Comparison of ENCODE assay signal across 9 cellular contexts in genomic region chr10:93072225-93072712, GRCh38. TPM values are rescaled to one million over a fixed set of nuclear protein-coding genes. Genes with fewer than 3 reads are reported as not detected.
A peak's percentile ranks its signal among the peaks of the same experiment; 100 is the strongest.
DNase-seq lines count a peak whose midpoint lies in the region; ATAC-seq and TF ChIP-seq lines count a peak whose summit lies in the region.
"Had no signal": no experiment of that assay in that cellular context is flagged by ENCODE, and none has a peak within 500 bp of the region (broad histone marks: within the 10 kb centered on the region; RNA-seq: fewer than 3 reads in every experiment).

No MANE protein-coding gene starts in this region.

- no peaks in the 10 kb centered on the region for H3K9me2 ChIP-seq in OCI-LY7 (ENCODE audit: insufficient read depth, low read length)
- no peaks in the 10 kb centered on the region for H3K9me2 ChIP-seq in Karpas-422 (replicated peaks; ENCODE audit: insufficient read depth, low read length)

- peaks cover 44% of the 10 kb centered on the region for H3K4me1 Mint-ChIP-seq in activated B cell treated with CpG ODN at 0.5 μM for 24 hours

- no peaks in the 10 kb centered on the region for H3K9me3 ChIP-seq in HUES48 (ENCODE audit: control insufficient read depth, insufficient read depth, low read length)
- no peaks in the 10 kb centered on the region for H3K9me3 ChIP-seq in skeletal muscle tissue (ENCODE audit: control insufficient read depth in 3 of 3, low read length in 3 of 3)
- no peaks in the 10 kb centered on the region for H3K9me3 ChIP-seq in OCI-LY7 (ENCODE audit: low read length)
- no peaks in the 10 kb centered on the region for H3K9me3 ChIP-seq in Karpas-422 (ENCODE audit: low read length)

- CTCF ChIA-PET in activated B cell treated with CpG ODN at 0.5 μM for 24 hours (lab: Charles Lee) (no interaction called here), OCI-LY7 (lab: Charles Lee; ENCODE audit: unreplicated experiment) (interaction anchor here (0.6 kb wide), 1 partner anchor 44 kb away, joined by 3 read pairs; no protein-coding TSS in a partner anchor)

- no peaks in the 10 kb centered on the region for H3K9me3 Mint-ChIP-seq in activated B cell treated with CpG ODN at 0.5 μM for 24 hours

- peaks cover 77% of the 10 kb centered on the region for H3K27me3 Mint-ChIP-seq in activated B cell treated with CpG ODN at 0.5 μM for 24 hours

- H2AFZ ChIP-seq in OCI-LY7 (ENCODE audit: low read length) (no peak overlapping the region), Karpas-422 (ENCODE audit: low read length) (no peak overlapping the region)

- H3K9ac ChIP-seq in HUES48 (ENCODE audit: low read depth, low read length), result no peak overlapping the region
- H3K9ac ChIP-seq in skeletal muscle tissue (ENCODE audit: low read depth in 1 of 3, low read length in 3 of 3), result peak overlapping the region in 2 of 3 donors; percentile 48 to 54
- H3K9ac ChIP-seq in Karpas-422 (ENCODE audit: low read length), result no peak overlapping the region

- no peak overlapping the region for H3K27ac ChIP-seq in HUES48 (ENCODE audit: low read depth, low read length)
- H3K27ac ChIP-seq in skeletal muscle tissue (ENCODE audit: low read depth, low read length), result no peak overlapping the region
- H3K27ac ChIP-seq in OCI-LY7 (ENCODE audit: low read depth, low read length, poor library complexity, severe bottlenecking), result no peak overlapping the region
- no peak overlapping the region for H3K27ac ChIP-seq in Karpas-422 (ENCODE audit: low read length)

- peak overlapping the region; percentile 77 for H3K4me3 Mint-ChIP-seq in activated B cell treated with CpG ODN at 0.5 μM for 24 hours

- H3K4me2 ChIP-seq in OCI-LY7 (ENCODE audit: low read length) (no peak overlapping the region), Karpas-422 (ENCODE audit: low read depth, low read length, poor library complexity, severe bottlenecking) (no peak overlapping the region)

- no peak for ATAC-seq in activated B cell treated with CpG ODN at 0.5 μM for 24 hours (ENCODE audit: low read depth)

- DNase-seq in activated B cell treated with CpG ODN at 0.5 μM for 24 hours (no peak), NCI-H1048 (lab: John Stamatoyannopoulos, UW) (no peak), OCI-LY7 (ENCODE audit: low spot score) (no peak), SW 1271 (lab: John Stamatoyannopoulos, UW) (no peak), Karpas-422 (no peak)

- intact Hi-C loops in activated B cell treated with CpG ODN at 0.5 μM for 24 hours (cut with micrococcal nuclease) (no loop called here), OCI-LY7 (cut with micrococcal nuclease; ENCODE audit: unreplicated experiment) (no loop called here)

- H3K27ac Mint-ChIP-seq in activated B cell treated with CpG ODN at 0.5 μM for 24 hours, result no peak overlapping the region

- no peaks in the 10 kb centered on the region for H4K20me1 ChIP-seq in OCI-LY7 (ENCODE audit: insufficient read depth, low read length)
- no peaks in the 10 kb centered on the region for H4K20me1 ChIP-seq in Karpas-422 (ENCODE audit: insufficient read depth, low read depth, low read length)

- H3K27me3 ChIP-seq in HUES48 (ENCODE audit: control insufficient read depth, insufficient read depth, low read length) (peaks cover 99% of the 10 kb centered on the region), skeletal muscle tissue (ENCODE audit: control insufficient read depth in 3 of 3, insufficient read depth in 3 of 3, low read length in 3 of 3) (peaks cover 79 to 92% (median 86%) of the 10 kb centered on the region in 3 donors), Karpas-422 (ENCODE audit: low read length) (no peaks in the 10 kb centered on the region)

- H3K4me3 ChIP-seq in HUES48 (ENCODE audit: low read depth, low read length) (peak overlapping the region; percentile 67), iPS-11a (ENCODE audit: low read depth, low read length) (peak overlapping the region; percentile 13), skeletal muscle tissue (ENCODE audit: low read length in 3 of 3) (peak overlapping the region; percentile 57 to 62 (median 58)), OCI-LY7 (ENCODE audit: low read depth, low read length, poor library complexity, severe bottlenecking) (no peak overlapping the region), Karpas-422 (ENCODE audit: low read length) (no peak overlapping the region)

- TF ChIP-seq CTCF in activated B cell treated with CpG ODN at 0.5 μM for 24 hours (IDR thresholded peaks at IDR 0.05) (no peak), OCI-LY7 (conservative IDR thresholded peaks at IDR 0.05; ENCODE audit: low read length) (no peak)

- H3K36me3 Mint-ChIP-seq in activated B cell treated with CpG ODN at 0.5 μM for 24 hours (ENCODE audit: low read depth), result no peaks in the 10 kb centered on the region

- no TSS peak for BruUV-seq in OCI-LY7 (replicated peaks; lab: Mats Ljungman, UMichigan)

- peaks cover 49% of the 10 kb centered on the region for H3K4me1 ChIP-seq in HUES48 (ENCODE audit: control insufficient read depth, insufficient read depth, low read length)
- H3K4me1 ChIP-seq in skeletal muscle tissue (ENCODE audit: control insufficient read depth in 3 of 3, insufficient read depth in 3 of 3, low read length in 3 of 3), result peaks cover 28 to 43% (median 33%) of the 10 kb centered on the region in 3 donors
- H3K4me1 ChIP-seq in OCI-LY7 (ENCODE audit: insufficient read depth, low read length, poor library complexity, severe bottlenecking), result no peaks in the 10 kb centered on the region
- peaks cover 4% of the 10 kb centered on the region for H3K4me1 ChIP-seq in Karpas-422 (ENCODE audit: low read length)

- H3K79me2 ChIP-seq in OCI-LY7 (ENCODE audit: insufficient read depth, low read depth, low read length) (no peaks in the 10 kb centered on the region), Karpas-422 (ENCODE audit: low read length) (no peaks in the 10 kb centered on the region)

- POLR2A ChIA-PET in activated B cell treated with CpG ODN at 0.5 μM for 24 hours (lab: Charles Lee), result no interaction called here
- POLR2A ChIA-PET in OCI-LY7 (lab: Charles Lee), result no interaction called here

- H3K36me3 ChIP-seq in HUES48 (ENCODE audit: control insufficient read depth, insufficient read depth, low read length) (peaks cover 9% of the 10 kb centered on the region), skeletal muscle tissue (ENCODE audit: control insufficient read depth in 3 of 3, insufficient read depth in 3 of 3, low read length in 3 of 3) (no peaks in the 10 kb centered on the region), OCI-LY7 (ENCODE audit: insufficient read depth, low read length) (no peaks in the 10 kb centered on the region), Karpas-422 (ENCODE audit: insufficient read depth, low read length) (no peaks in the 10 kb centered on the region)

RNA-seq across cellular contexts. Expression of gene CYP26A1, which starts 1.4 kb away (rescaled TPM):
- total RNA-seq in activated B cell treated with CpG ODN at 0.5 μM for 24 hours (0.13 TPM in 1 of 2 replicates, not detected in the other), skeletal muscle tissue (0.52 TPM), OCI-LY7 (2022) (not detected in 2 replicates)
- total RNA-seq in OCI-LY7 (2014; rRNA removed; shearing (Covaris generic)), result not detected in 2 replicates
- total RNA-seq in Karpas-422 (2014; rRNA removed; shearing (Covaris generic); ENCODE audit: low replicate concordance), result 0.29 TPM in 1 of 2 replicates, not detected in the other
- total RNA-seq: glomerular endothelial cell had no signal

RNA-seq across cellular contexts. Expression of gene CYP26C1, which starts 11.7 kb away (rescaled TPM):
- 0.15 and 0.24 TPM in 2 replicates for total RNA-seq in activated B cell treated with CpG ODN at 0.5 μM for 24 hours
- not detected for total RNA-seq in skeletal muscle tissue
- total RNA-seq in OCI-LY7 (2014; rRNA removed; shearing (Covaris generic)), result 0.15 and 0.19 TPM in 2 replicates
- 0.09 and 0.15 TPM in 2 replicates for total RNA-seq in OCI-LY7 (2022)
- total RNA-seq in Karpas-422 (2014; rRNA removed; shearing (Covaris generic); ENCODE audit: low replicate concordance), result 0.14 and 0.30 TPM in 2 replicates

Comparison
In these comparisons a context has a peak if more than half of its experiments do, and no peak if none do; other contexts are left out.
1. H3K4me3 ChIP-seq: peak in HUES48 (single experiment), iPS-11a (single experiment) and skeletal muscle tissue (3 of 3); none in OCI-LY7 (single experiment) and Karpas-422 (single experiment).
2. H3K9ac ChIP-seq: peak in skeletal muscle tissue (2 of 3); none in HUES48 (single experiment) and Karpas-422 (single experiment).